ENCODE assay signal across 8 cellular contexts in the genomic region with DNA sequence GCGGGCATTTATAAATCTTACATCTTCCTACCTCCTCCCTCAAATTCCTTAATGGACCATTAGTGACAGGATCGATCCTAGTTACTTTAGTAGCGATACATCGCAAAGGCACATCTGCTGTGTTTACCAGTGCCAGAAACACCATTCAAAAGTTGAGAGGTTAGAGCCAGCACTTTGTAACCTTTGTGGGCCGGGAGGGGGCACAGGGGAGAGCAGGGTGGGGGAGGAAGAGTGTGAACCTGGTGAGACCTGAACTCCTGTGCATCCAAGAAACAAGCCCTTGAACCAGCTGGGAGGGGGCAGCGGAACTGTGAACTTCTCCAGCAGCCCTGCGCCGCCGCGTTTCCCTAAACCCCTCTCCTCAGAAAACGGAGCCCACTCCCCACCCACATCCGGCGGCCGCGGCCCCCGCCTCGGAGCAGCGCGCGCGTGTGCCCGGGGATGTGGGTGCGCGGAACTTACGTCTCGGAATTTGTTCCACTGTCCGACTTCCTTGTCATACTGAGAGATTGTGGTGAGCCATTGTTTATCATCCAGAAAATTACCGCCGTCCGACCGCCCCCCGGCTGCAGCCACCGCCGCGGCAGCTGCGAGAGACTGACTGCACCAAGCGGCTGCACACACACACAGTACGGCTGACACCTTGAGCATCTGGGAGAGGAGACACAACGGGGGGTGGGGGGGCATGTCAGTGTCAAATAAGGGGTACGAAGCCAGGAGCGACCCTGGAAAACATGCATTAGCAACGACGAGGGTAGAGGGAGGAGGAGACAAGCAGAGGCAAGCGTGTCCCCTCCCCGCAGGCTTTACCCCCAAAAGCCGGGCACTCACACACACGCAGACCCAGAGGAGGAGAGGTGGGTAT. TPM values are rescaled to one million over a fixed set of nuclear protein-coding genes. Genes with fewer than 3 reads are reported as not detected.
DNase-seq lines count a peak whose midpoint lies in the region; ATAC-seq, FAIRE-seq and TF ChIP-seq lines count a peak whose summit lies in the region.

No MANE protein-coding gene starts in this region.

- WGBS in pancreas, 2 donors = 1 to 2% methylated on average over 46 to 47 of the region's 47 CpGs

- no peaks in the 10 kb centered on the region for H3K36me3 ChIP-seq in pancreas

- H3K4me3 ChIP-seq in pancreas = peak overlapping the region in 2 of 4 donors; percentile 16 to 44

- H3K9me3 ChIP-seq in pancreas = peaks cover 0 to 2% (median 0%) of the 10 kb centered on the region in 4 donors

- H3K27me3 Mint-ChIP-seq in HFFc6 (ENCODE audit: insufficient read depth) = peaks cover 4% of the 10 kb centered on the region
- H3K27me3 Mint-ChIP-seq in T-helper 1 cell treated with Interleukin-12 subunit alpha and Interleukin-12 subunit beta and Interleukin-4 antibody, amounts not matched to agents 30 μg/mL and 1 μg/mL, for 36 hours (ENCODE audit: low read depth) = peaks cover 35% of the 10 kb centered on the region

- no peak for TF ChIP-seq CTCF in HFFc6 (IDR thresholded peaks at IDR 0.05)
- no peak for TF ChIP-seq CTCF in pancreas (IDR thresholded peaks at IDR 0.05)

- no peaks in the 10 kb centered on the region for H3K36me3 Mint-ChIP-seq in HFFc6 (ENCODE audit: low read depth)
- no peaks in the 10 kb centered on the region for H3K36me3 Mint-ChIP-seq in T-helper 1 cell treated with Interleukin-12 subunit alpha and Interleukin-12 subunit beta and Interleukin-4 antibody, amounts not matched to agents 30 μg/mL and 1 μg/mL, for 36 hours (ENCODE audit: low read depth)

- peak; percentile 40 to 66 (median 62) for ATAC-seq in pancreas

- FAIRE-seq in pancreas (lab: Jason Lieb, UNC) = no peak

- no peaks in the 10 kb centered on the region for H3K9me3 Mint-ChIP-seq in HFFc6
- no peaks in the 10 kb centered on the region for H3K9me3 Mint-ChIP-seq in T-helper 1 cell treated with Interleukin-12 subunit alpha and Interleukin-12 subunit beta and Interleukin-4 antibody, amounts not matched to agents 30 μg/mL and 1 μg/mL, for 36 hours

- H3K27me3 ChIP-seq in pancreas = peaks cover 0 to 11% (median 0%) of the 10 kb centered on the region in 4 donors

- no peaks in the 10 kb centered on the region for H3K4me1 Mint-ChIP-seq in HFFc6 (ENCODE audit: low read depth)
- peaks cover 6% of the 10 kb centered on the region for H3K4me1 Mint-ChIP-seq in T-helper 1 cell treated with Interleukin-12 subunit alpha and Interleukin-12 subunit beta and Interleukin-4 antibody, amounts not matched to agents 30 μg/mL and 1 μg/mL, for 36 hours (ENCODE audit: low read depth)

- intact Hi-C loops in pancreas (cut with DNase I) = no loop called here

- no peaks in the 10 kb centered on the region for H3K4me1 ChIP-seq in pancreas

- DNase-seq in EL (peak; percentile 1), HFFc6 (no peak), germinal center (ENCODE audit: low spot score) (peak; percentile 3), pancreas (peak in 2 of 6 donors; percentile 27 to 54), A172 (ENCODE audit: low spot score) (no peak)
- DNase-seq in activated T-cell treated with anti-CD3 and anti-CD28 coated beads, Interleukin-2, amount 50 U/mL, for 48 hours = no peak
- DNase-seq in activated CD8-positive, alpha-beta memory T cell treated with anti-CD3 and anti-CD28 coated beads, Interleukin-2, amount 50 U/mL, for 48 hours = no peak

- peak overlapping the region; percentile 30; the same call in 1 of the 2 replicates for H3K4me3 Mint-ChIP-seq in HFFc6
- peak overlapping the region; percentile 62 for H3K4me3 Mint-ChIP-seq in T-helper 1 cell treated with Interleukin-12 subunit alpha and Interleukin-12 subunit beta and Interleukin-4 antibody, amounts not matched to agents 30 μg/mL and 1 μg/mL, for 36 hours

- no peak overlapping the region for H3K27ac ChIP-seq in pancreas

- no peak overlapping the region for H3K27ac Mint-ChIP-seq in HFFc6
- no peak overlapping the region for H3K27ac Mint-ChIP-seq in T-helper 1 cell treated with Interleukin-12 subunit alpha and Interleukin-12 subunit beta and Interleukin-4 antibody, amounts not matched to agents 30 μg/mL and 1 μg/mL, for 36 hours

RNA-seq across cellular contexts. Expression of a gene that starts 0.5 kb away (rescaled TPM):
- not detected for total RNA-seq in HFFc6 (2021; fragmentation: NEBNext Ultra II Directional; extraction: Animal tissue kit (Norgen Biotek cat#: 25700))
- 1 to 10 TPM in 2 of 6 donors, under 1 TPM in 4; 0.16 to 2.0 (median 0.61) TPM for total RNA-seq in pancreas
- 1 to 10 TPM in 1 of 2 donors, under 1 TPM in 1; 0.30 to 3.1 TPM for polyA plus RNA-seq in pancreas
- 0.19 and 0.26 TPM in 2 replicates for total RNA-seq in A172 (2014; rRNA removed; shearing (Covaris generic))

Comparison
In these comparisons a context has a peak if more than half of its experiments do, and no peak if none do; other contexts are left out.
1. DNase-seq: peak in EL (single experiment) and germinal center (single experiment); none in HFFc6 (single experiment), A172 (single experiment), activated T-cell treated with anti-CD3 and anti-CD28 coated beads, Interleukin-2, amount 50 U/mL, for 48 hours (0 of 2) and activated CD8-positive, alpha-beta memory T cell treated with anti-CD3 and anti-CD28 coated beads, Interleukin-2, amount 50 U/mL, for 48 hours (single experiment).